Comparison of ENCODE assay signal across 2 cellular contexts in the genomic region with DNA sequence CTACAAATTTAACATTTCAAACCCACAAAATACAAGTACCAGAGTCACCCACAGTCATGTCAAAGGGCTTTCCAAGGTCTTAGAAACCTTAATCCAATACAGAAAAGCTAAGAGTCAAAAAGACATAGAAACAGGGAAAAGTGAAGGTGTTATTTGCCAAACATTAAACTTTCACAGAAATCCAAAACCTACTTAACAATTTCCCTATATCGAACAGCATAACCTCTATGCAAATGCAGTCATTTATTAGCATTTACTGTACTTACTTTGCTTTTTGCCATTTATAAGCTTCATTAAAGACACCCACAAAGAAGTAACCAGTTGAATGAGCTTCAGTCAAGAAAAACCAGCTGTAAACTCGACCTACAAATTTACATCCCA.
TF ChIP-seq lines count a peak whose summit lies in the region.

No MANE protein-coding gene starts in this region.

TF ChIP-seq in Ishikawa, 13 proteins besides CTCF, POLR2A, EP300 and RAD21:
- TF ChIP-seq, protein P1, sequence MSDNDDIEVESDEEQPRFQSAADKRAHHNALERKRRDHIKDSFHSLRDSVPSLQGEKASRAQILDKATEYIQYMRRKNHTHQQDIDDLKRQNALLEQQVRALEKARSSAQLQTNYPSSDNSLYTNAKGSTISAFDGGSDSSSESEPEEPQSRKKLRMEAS (IDR thresholded peaks at IDR 0.05), result no peak
- 0 out of 2 replicates have a peak, but pooled peaks have one; percentile 11 for TF ChIP-seq NFIC (IDR thresholded peaks at IDR 0.05)

TF ChIP-seq in H1, 55 proteins besides CTCF, POLR2A, EP300 and RAD21:
- TF ChIP-seq TBP (IDR thresholded peaks at IDR 0.05; ENCODE audit: low read depth, low read length) (no peak), BCL11A (IDR thresholded peaks at IDR 0.05; ENCODE audit: low read depth in 2 of 2, low read length in 2 of 2) (no peak), HDAC6 (IDR thresholded peaks at IDR 0.05; ENCODE audit: low read depth, low read length) (no peak), HDAC2 (IDR thresholded peaks at IDR 0.05; ENCODE audit: borderline replicate concordance in 1 of 2, low read depth in 2 of 2, low read length in 2 of 2) (no peak), CBX5 (IDR thresholded peaks at IDR 0.05; ENCODE audit: low read depth, low read length) (no peak), GABPA (IDR thresholded peaks at IDR 0.05; ENCODE audit: borderline replicate concordance, insufficient read depth, low read length) (no peak), JUN (IDR thresholded peaks at IDR 0.05; ENCODE audit: low read depth, low read length) (no peak), BACH1 (IDR thresholded peaks at IDR 0.05; ENCODE audit: low read length) (no peak), YY1 (IDR thresholded peaks at IDR 0.05; ENCODE audit: low read depth, low read length) (no peak), RFX5 (IDR thresholded peaks at IDR 0.05; ENCODE audit: borderline replicate concordance, low read depth, low read length) (no peak), KDM1A (IDR thresholded peaks at IDR 0.05; ENCODE audit: borderline replicate concordance, low read length) (no peak), SIRT6 (IDR thresholded peaks at IDR 0.05; ENCODE audit: low read length) (no peak), CBX8 (IDR thresholded peaks at IDR 0.05; ENCODE audit: borderline replicate concordance, low read depth, low read length) (no peak), SP1 (IDR thresholded peaks at IDR 0.05; ENCODE audit: low read depth, low read length) (no peak), EGR1 (IDR thresholded peaks at IDR 0.05; ENCODE audit: borderline replicate concordance, low read depth, low read length) (no peak), SUZ12 (IDR thresholded peaks at IDR 0.05; ENCODE audit: low read length) (no peak), TEAD4 (IDR thresholded peaks at IDR 0.05; ENCODE audit: low read depth, low read length) (no peak), SRF (IDR thresholded peaks at IDR 0.05; ENCODE audit: low read depth, low read length) (no peak)
- TF ChIP-seq, protein P1 (IDR thresholded peaks at IDR 0.05), result no peak
